In genomic region chr6:68710916-68711315, GRCh38 we compare ENCODE assay signal across 20 cellular contexts.
DNase-seq lines count a peak whose midpoint lies in the region; ATAC-seq and TF ChIP-seq lines count a peak whose summit lies in the region.
"Had no signal": no experiment of that assay in that cellular context is flagged by ENCODE, and none has a peak within 500 bp of the region (broad histone marks: within the 10 kb centered on the region; RNA-seq: fewer than 3 reads in every experiment).

No MANE protein-coding gene starts in this region.

- H3K27me3 Mint-ChIP-seq in neural progenitor cell (ENCODE audit: insufficient read depth, low read depth): peaks cover 3% of the 10 kb centered on the region
- no peaks in the 10 kb centered on the region for H3K27me3 Mint-ChIP-seq in activated CD8-positive, alpha-beta T cell treated with anti-CD3 and anti-CD28 coated beads, Interleukin-2, amount 10 ng/mL, durations not matched to agents 7 days and 5 days (ENCODE audit: low read depth)
- H3K27me3 Mint-ChIP-seq in naive thymus-derived CD4-positive, alpha-beta T cell: no peaks in the 10 kb centered on the region
- H3K27me3 Mint-ChIP-seq: CD4-positive, CD25-positive, alpha-beta regulatory T cell had no signal

- intact Hi-C loops in A673 (cut with micrococcal nuclease; ENCODE audit: unreplicated experiment) (no loop called here), dorsolateral prefrontal cortex (cut with DNase I) (loop anchor here in 1 of 2 donors (5.0 kb wide), 1 partner anchor 74 kb away; the partner anchor contains the start of gene ADGRB3)
- intact Hi-C loops in naive thymus-derived CD4-positive, alpha-beta T cell (cut with micrococcal nuclease): no loop called here

- H3K36me3 ChIP-seq in A673 (ENCODE audit: insufficient read depth, low read length, poor library complexity, severe bottlenecking) (no peaks in the 10 kb centered on the region), neural progenitor cell (no peaks in the 10 kb centered on the region)
- no peaks in the 10 kb centered on the region for H3K36me3 ChIP-seq in naive thymus-derived CD4-positive, alpha-beta T cell (ENCODE audit: control insufficient read depth in 2 of 3, insufficient read depth in 3 of 3, low read length in 3 of 3)
- H3K36me3 ChIP-seq: BLaER1 treated with 17β-estradiol and CSF1 and Interleukin-3, amounts not matched to agents 10 nM and 100 nM; HAP-1 had no signal

- H3K27me3 ChIP-seq in A673 (replicated peaks; ENCODE audit: insufficient read depth, low read depth, low read length, poor library complexity): no peaks in the 10 kb centered on the region
- H3K27me3 ChIP-seq in dorsolateral prefrontal cortex: no peaks in the 10 kb centered on the region
- no peaks in the 10 kb centered on the region for H3K27me3 ChIP-seq in neural progenitor cell
- H3K27me3 ChIP-seq in naive thymus-derived CD4-positive, alpha-beta T cell (ENCODE audit: control insufficient read depth in 2 of 2, insufficient read depth in 2 of 2, low read length in 2 of 2): no peaks in the 10 kb centered on the region
- H3K27me3 ChIP-seq: BLaER1 treated with 17β-estradiol and CSF1 and Interleukin-3, amounts not matched to agents 10 nM and 100 nM had no signal

- H2AFZ ChIP-seq in neural progenitor cell (replicated peaks): no peak overlapping the region

- H3K4me1 ChIP-seq in A673 (ENCODE audit: insufficient read depth, low read length, poor library complexity, severe bottlenecking) (peaks cover 63% of the 10 kb centered on the region), neural progenitor cell (peaks cover 17% of the 10 kb centered on the region)
- no peaks in the 10 kb centered on the region for H3K4me1 ChIP-seq in naive thymus-derived CD4-positive, alpha-beta T cell (ENCODE audit: control insufficient read depth in 2 of 2, insufficient read depth in 2 of 2, low read length in 2 of 2)
- H3K4me1 ChIP-seq: BLaER1 treated with 17β-estradiol and CSF1 and Interleukin-3, amounts not matched to agents 10 nM and 100 nM had no signal

- no peaks in the 10 kb centered on the region for H3K9me3 Mint-ChIP-seq in neural progenitor cell
- H3K9me3 Mint-ChIP-seq in activated CD8-positive, alpha-beta T cell treated with anti-CD3 and anti-CD28 coated beads, Interleukin-2, amount 10 ng/mL, durations not matched to agents 7 days and 5 days (ENCODE audit: insufficient read depth): no peaks in the 10 kb centered on the region
- peaks cover 0 to 4% (median 0%) of the 10 kb centered on the region in 11 donors for H3K9me3 Mint-ChIP-seq in naive thymus-derived CD4-positive, alpha-beta T cell

- BruUV-seq in A673 (replicated peaks; lab: Mats Ljungman, UMichigan): no TSS peak

- H3K36me3 Mint-ChIP-seq in neural progenitor cell: no peaks in the 10 kb centered on the region
- no peaks in the 10 kb centered on the region for H3K36me3 Mint-ChIP-seq in activated CD8-positive, alpha-beta T cell treated with anti-CD3 and anti-CD28 coated beads, Interleukin-2, amount 10 ng/mL, durations not matched to agents 7 days and 5 days (ENCODE audit: low read depth)
- no peaks in the 10 kb centered on the region for H3K36me3 Mint-ChIP-seq in naive thymus-derived CD4-positive, alpha-beta T cell
- H3K36me3 Mint-ChIP-seq: CD4-positive, CD25-positive, alpha-beta regulatory T cell had no signal

- H3K4me3 Mint-ChIP-seq in neural progenitor cell: no peak overlapping the region
- no peak overlapping the region for H3K4me3 Mint-ChIP-seq in activated CD8-positive, alpha-beta T cell treated with anti-CD3 and anti-CD28 coated beads, Interleukin-2, amount 10 ng/mL, durations not matched to agents 7 days and 5 days
- no peak overlapping the region for H3K4me3 Mint-ChIP-seq in naive thymus-derived CD4-positive, alpha-beta T cell
- H3K4me3 Mint-ChIP-seq: CD4-positive, CD25-positive, alpha-beta regulatory T cell had no signal

- H3K27ac Mint-ChIP-seq in neural progenitor cell: peak overlapping the region; percentile 16
- H3K27ac Mint-ChIP-seq in activated CD8-positive, alpha-beta T cell treated with anti-CD3 and anti-CD28 coated beads, Interleukin-2, amount 10 ng/mL, durations not matched to agents 7 days and 5 days: no peak overlapping the region
- H3K27ac Mint-ChIP-seq in naive thymus-derived CD4-positive, alpha-beta T cell: no peak overlapping the region
- H3K27ac Mint-ChIP-seq: CD4-positive, CD25-positive, alpha-beta regulatory T cell had no signal

- H3K4me3 ChIP-seq in A673 (ENCODE audit: low read depth, low read length, poor library complexity, severe bottlenecking) (no peak overlapping the region), dorsolateral prefrontal cortex (peak overlapping the region in 40 of 59 donors; percentile 0 to 53 (median 24)), neural progenitor cell (no peak overlapping the region)
- H3K4me3 ChIP-seq in naive thymus-derived CD4-positive, alpha-beta T cell (ENCODE audit: low read length): no peak overlapping the region
- H3K4me3 ChIP-seq: BLaER1 treated with 17β-estradiol and CSF1 and Interleukin-3, amounts not matched to agents 10 nM and 100 nM; HAP-1 had no signal

- H3K9ac ChIP-seq in neural progenitor cell: no peak overlapping the region
- H3K9ac ChIP-seq: BLaER1 treated with 17β-estradiol and CSF1 and Interleukin-3, amounts not matched to agents 10 nM and 100 nM had no signal

- H3K79me2 ChIP-seq in neural progenitor cell (ENCODE audit: low read depth): no peaks in the 10 kb centered on the region

- H3K9me3 ChIP-seq in A673 (ENCODE audit: low read depth, low read length, poor library complexity, severe bottlenecking) (no peaks in the 10 kb centered on the region), neural progenitor cell (ENCODE audit: low read depth) (no peaks in the 10 kb centered on the region)
- no peaks in the 10 kb centered on the region for H3K9me3 ChIP-seq in naive thymus-derived CD4-positive, alpha-beta T cell (ENCODE audit: control insufficient read depth in 2 of 3, low read length in 3 of 3)
- H3K9me3 ChIP-seq: BLaER1 treated with 17β-estradiol and CSF1 and Interleukin-3, amounts not matched to agents 10 nM and 100 nM; HAP-1 had no signal

- H3K27ac ChIP-seq in A673 (ENCODE audit: low read depth, low read length, poor library complexity, severe bottlenecking): peak overlapping the region; percentile 75
- peak overlapping the region; percentile 57 for H3K27ac ChIP-seq in angular gyrus (ENCODE audit: low read depth, low read length)
- peak overlapping the region; percentile 6 to 90 (median 79) for H3K27ac ChIP-seq in dorsolateral prefrontal cortex
- H3K27ac ChIP-seq in neural progenitor cell: no peak overlapping the region
- no peak overlapping the region for H3K27ac ChIP-seq in naive thymus-derived CD4-positive, alpha-beta T cell (ENCODE audit: low read depth, low read length)
- H3K27ac ChIP-seq: BLaER1 treated with 17β-estradiol and CSF1 and Interleukin-3, amounts not matched to agents 10 nM and 100 nM had no signal

- CTCF ChIA-PET in A673 (lab: Charles Lee): no interaction called here
- CTCF ChIA-PET in activated CD8-positive, alpha-beta T cell treated with anti-CD3 and anti-CD28 coated beads, Interleukin-2, amount 10 ng/mL, durations not matched to agents 7 days and 5 days (lab: Charles Lee): no interaction called here
- CTCF ChIA-PET in naive thymus-derived CD4-positive, alpha-beta T cell (lab: Charles Lee): no interaction called here

- H4K20me1 ChIP-seq in neural progenitor cell (ENCODE audit: low read depth): no peaks in the 10 kb centered on the region
- H4K20me1 ChIP-seq: BLaER1 treated with 17β-estradiol and CSF1 and Interleukin-3, amounts not matched to agents 10 nM and 100 nM had no signal

- no peak overlapping the region for H3K4me2 ChIP-seq in neural progenitor cell
- H3K4me2 ChIP-seq: BLaER1 treated with 17β-estradiol and CSF1 and Interleukin-3, amounts not matched to agents 10 nM and 100 nM had no signal

- H3F3A ChIP-seq in neural progenitor cell (ENCODE audit: low read depth): no peaks in the 10 kb centered on the region

- no peak for ATAC-seq in HG03520 (IDR thresholded peaks at IDR 0.05; ENCODE audit: unreplicated experiment)
- no peak for ATAC-seq in activated CD8-positive, alpha-beta T cell treated with anti-CD3 and anti-CD28 coated beads, Interleukin-2, amount 10 ng/mL, durations not matched to agents 7 days and 5 days
- ATAC-seq in naive thymus-derived CD4-positive, alpha-beta T cell: no peak

- TF ChIP-seq CTCF in A673 (conservative IDR thresholded peaks at IDR 0.05; ENCODE audit: low read depth, low read length) (no peak), dorsolateral prefrontal cortex (IDR thresholded peaks at IDR 0.05 in 54 of 56, conservative IDR thresholded peaks at IDR 0.05 in 2 of 56; ENCODE audit: low read depth in 1 of 56, partially characterized antibody in 56 of 56) (no peak), neural progenitor cell (IDR thresholded peaks at IDR 0.05) (no peak)

- peaks cover 34% of the 10 kb centered on the region for H3K4me1 Mint-ChIP-seq in neural progenitor cell
- H3K4me1 Mint-ChIP-seq in activated CD8-positive, alpha-beta T cell treated with anti-CD3 and anti-CD28 coated beads, Interleukin-2, amount 10 ng/mL, durations not matched to agents 7 days and 5 days (ENCODE audit: low read depth): no peaks in the 10 kb centered on the region
- no peaks in the 10 kb centered on the region for H3K4me1 Mint-ChIP-seq in naive thymus-derived CD4-positive, alpha-beta T cell
- H3K4me1 Mint-ChIP-seq: CD4-positive, CD25-positive, alpha-beta regulatory T cell had no signal

- DNase-seq in A673 (ENCODE audit: low spot score) (no peak), dorsolateral prefrontal cortex (peak in 1 of 10 donors; percentile 29), neural progenitor cell (ENCODE audit: low spot score) (no peak), HPDE6-E6E7 (ENCODE audit: extremely low spot score) (no peak)
- no peak for DNase-seq in activated CD8-positive, alpha-beta T cell treated with anti-CD3 and anti-CD28 coated beads, Interleukin-2, amount 10 ng/mL, durations not matched to agents 7 days and 5 days
- DNase-seq in naive thymus-derived CD4-positive, alpha-beta T cell: no peak
- DNase-seq: 8988T; ACHN; Calu3; CD4-positive, CD25-positive, alpha-beta regulatory T cell; DMS153; DMS79 treated with DMSO at 0.1 percent for 48 hours; EL; GDM1; GOT3; IMR-90 had no signal

- POLR2A ChIA-PET in A673 (lab: Charles Lee; ENCODE audit: low non-redundant PET): no interaction called here
- POLR2A ChIA-PET in activated CD8-positive, alpha-beta T cell treated with anti-CD3 and anti-CD28 coated beads, Interleukin-2, amount 10 ng/mL, durations not matched to agents 7 days and 5 days (lab: Charles Lee): no interaction called here
- POLR2A ChIA-PET in naive thymus-derived CD4-positive, alpha-beta T cell (lab: Charles Lee): no interaction called here

Comparison
In these comparisons a context has a peak if more than half of its experiments do, and no peak if none do; other contexts are left out.
1. H3K27ac ChIP-seq: peak in A673 (single experiment), angular gyrus (single experiment) and dorsolateral prefrontal cortex (59 of 59); none in neural progenitor cell (single experiment) and naive thymus-derived CD4-positive, alpha-beta T cell (single experiment).
2. H3K4me3 ChIP-seq: peak in dorsolateral prefrontal cortex (40 of 59); none in A673 (single experiment), neural progenitor cell (single experiment) and naive thymus-derived CD4-positive, alpha-beta T cell (single experiment).